8 cellular contexts compared by ENCODE assay signal in genomic region chr1:225881081-225882007, GRCh38. TPM values are rescaled to one million over a fixed set of nuclear protein-coding genes. Genes with fewer than 3 reads are reported as not detected.
DNase-seq lines count a peak whose midpoint lies in the region; ATAC-seq and TF ChIP-seq lines count a peak whose summit lies in the region.

No MANE protein-coding gene starts in this region.

- H3K9me3 ChIP-seq in ES-I3 (ENCODE audit: control insufficient read depth, insufficient read depth, low read length) (no peaks in the 10 kb centered on the region), lower lobe of right lung (no peaks in the 10 kb centered on the region)

- intact Hi-C loops in dorsolateral prefrontal cortex (cut with DNase I) = loop anchor here (2.0 to 5.0 kb wide), 6 partner anchors 34 to 105 kb away; partner anchors contain the start of genes EPHX1 (in 2 of the 2), PYCR2 (in 1 of the 2) and SRP9 (in 1 of the 2)
- intact Hi-C loops in lower lobe of right lung (cut with DNase I) = no loop called here

- peak overlapping the region; percentile 90 for H3K9ac ChIP-seq in ES-I3 (ENCODE audit: low read depth, low read length)

- H3K36me3 ChIP-seq in ES-I3 (ENCODE audit: insufficient read depth, low read length) (peaks cover 4% of the 10 kb centered on the region; the same call in 1 of the 2 replicates), lower lobe of right lung (peaks cover 16% of the 10 kb centered on the region)

- no peak for DNase-seq in dorsolateral prefrontal cortex
- DNase-seq in lower lobe of right lung = peak; percentile 82
- DNase-seq in stimulated activated naive CD4-positive, alpha-beta T cell treated with Interleukin-2 at 50 U/mL for 16 hours (lab: John Stamatoyannopoulos, UW) = peak; percentile 27
- DNase-seq in cortex of kidney (lab: John Stamatoyannopoulos, UW) = no peak

- no peaks in the 10 kb centered on the region for H3K27me3 ChIP-seq in dorsolateral prefrontal cortex
- no peaks in the 10 kb centered on the region for H3K27me3 ChIP-seq in lower lobe of right lung (ENCODE audit: low read depth)

- H3K4me3 ChIP-seq in dorsolateral prefrontal cortex = peak overlapping the region; percentile 62 to 98 (median 87)
- H3K4me3 ChIP-seq in lower lobe of right lung = peak overlapping the region; percentile 100

- ATAC-seq in HG03159 (IDR thresholded peaks at IDR 0.05; ENCODE audit: unreplicated experiment) = peak; percentile 4
- peak; percentile 74 to 77 for ATAC-seq in lower lobe of right lung
- no peak for ATAC-seq in HG03280 (IDR thresholded peaks at IDR 0.05; ENCODE audit: unreplicated experiment)

- H3K27ac ChIP-seq in VCaP (peak overlapping the region; percentile 77; the same call in 1 of the 2 replicates), dorsolateral prefrontal cortex (peak overlapping the region; percentile 58 to 100 (median 97)), lower lobe of right lung (peak overlapping the region; percentile 97)

- TF ChIP-seq CTCF in VCaP (conservative IDR thresholded peaks at IDR 0.05) = no peak
- TF ChIP-seq CTCF in dorsolateral prefrontal cortex (IDR thresholded peaks at IDR 0.05 in 54 of 56, conservative IDR thresholded peaks at IDR 0.05 in 2 of 56; ENCODE audit: low read depth in 1 of 56, partially characterized antibody in 56 of 56) = no peak
- no peak for TF ChIP-seq CTCF in lower lobe of right lung (IDR thresholded peaks at IDR 0.05)

- peaks cover 17% of the 10 kb centered on the region for H3K4me1 ChIP-seq in ES-I3 (ENCODE audit: insufficient read depth, low read length)
- peaks cover 52% of the 10 kb centered on the region for H3K4me1 ChIP-seq in lower lobe of right lung

RNA-seq across cellular contexts. Expression of gene TMEM63A, which starts 0.8 kb away (rescaled TPM):
- total RNA-seq in dorsolateral prefrontal cortex (100 to 1,000 TPM in 94 of 120 experiments, 10 to 100 TPM in 26; 47.1 to 833 (median 180) TPM), lower lobe of right lung (141 TPM)

RNA-seq across cellular contexts. Expression of gene LEFTY1, which starts 7.6 kb away (rescaled TPM):
- total RNA-seq in dorsolateral prefrontal cortex (1 to 10 TPM in 119 of 120 experiments, under 1 TPM in 1; 0.84 to 8.3 (median 3.3) TPM), lower lobe of right lung (not detected)

RNA-seq across cellular contexts. Expression of gene PYCR2, which starts 42.7 kb away (rescaled TPM):
- total RNA-seq in dorsolateral prefrontal cortex (100 to 1,000 TPM in 2 of 120 experiments, 10 to 100 TPM in 118; 44.8 to 116 (median 65.6) TPM), lower lobe of right lung (73.2 TPM)

RNA-seq across cellular contexts. Expression of gene LEFTY2, which starts 59.7 kb away (rescaled TPM):
- 1 to 10 TPM in 6 of 120 experiments, under 1 TPM in 12, not detected in 102; 0.23 to 2.2 (median 0.41) TPM for total RNA-seq in dorsolateral prefrontal cortex
- 1.2 TPM for total RNA-seq in lower lobe of right lung

Comparison
In these comparisons a context has a peak if more than half of its experiments do, and no peak if none do; other contexts are left out.
1. DNase-seq: peak in lower lobe of right lung (single experiment) and stimulated activated naive CD4-positive, alpha-beta T cell treated with Interleukin-2 at 50 U/mL for 16 hours (single experiment); none in dorsolateral prefrontal cortex (0 of 10) and cortex of kidney (single experiment).
2. Peak in every context shown above with its lines, with median percentiles within 50 percentile points of each other: H3K27ac ChIP-seq.